Comparison of ENCODE assay signal across 8 cellular contexts in genomic region chr19:11198175-11198534, GRCh38. TPM values are rescaled to one million over a fixed set of nuclear protein-coding genes. Genes with fewer than 3 reads are reported as not detected.
DNase-seq lines count a peak whose midpoint lies in the region; ATAC-seq and TF ChIP-seq lines count a peak whose summit lies in the region.

No MANE protein-coding gene starts in this region.

- no peak overlapping the region for H2BK12ac ChIP-seq in neuronal stem cell (ENCODE audit: low read length)

- no peak overlapping the region for H3K14ac ChIP-seq in neuronal stem cell (ENCODE audit: low read length)

- peak overlapping the region; percentile 69 for H3K4me3 Mint-ChIP-seq in WTC11

- H3K27me3 Mint-ChIP-seq in WTC11 (ENCODE audit: low read depth) = no peaks in the 10 kb centered on the region

- no peak for TF ChIP-seq CTCF in HEK293 (tag by site-specific recombination; IDR thresholded peaks at IDR 0.05)
- TF ChIP-seq CTCF in WTC11 (IDR thresholded peaks at IDR 0.05) = no peak
- TF ChIP-seq CTCF in spleen (IDR thresholded peaks at IDR 0.05 in 8 of 11, conservative IDR thresholded peaks at IDR 0.05 in 3 of 11) = no peak

- no peak overlapping the region for H3K18ac ChIP-seq in neuronal stem cell (ENCODE audit: low read length)

- DNase-seq in WTC11 (ENCODE audit: low spot score) (no peak), right cardiac atrium (peak in 1 of 3 donors; percentile 18), spleen (no peak), C1 segment of cervical spinal cord (lab: John Stamatoyannopoulos, UW) (no peak), neuronal stem cell (ENCODE audit: low spot score) (no peak), NCI-H128 (lab: John Stamatoyannopoulos, UW; ENCODE audit: unreplicated experiment) (no peak)
- no peak for DNase-seq in activated CD4-positive, alpha-beta T cell treated with anti-CD3 and anti-CD28 coated beads, Interleukin-2, amount 50 U/mL, for 48 hours

- no peak overlapping the region for H2AK5ac ChIP-seq in neuronal stem cell (ENCODE audit: low read depth, low read length)

- no peak overlapping the region for H2BK5ac ChIP-seq in neuronal stem cell (ENCODE audit: low read length)

- H3K27ac ChIP-seq in HEK293 (ENCODE audit: extremely low read depth, low read depth, low read length) (no peak overlapping the region), right cardiac atrium (ENCODE audit: low read length) (peak overlapping the region; percentile 77), spleen (peak overlapping the region in 7 of 8 donors; percentile 62 to 87 (median 82)), neuronal stem cell (replicated peaks; ENCODE audit: low read length) (no peak overlapping the region)

- H3K4ac ChIP-seq in neuronal stem cell (ENCODE audit: low read length) = no peak overlapping the region

- peak overlapping the region; percentile 77; the same call in 1 of the 2 replicates for H3K27ac Mint-ChIP-seq in WTC11

- no peaks in the 10 kb centered on the region for H3K9me3 Mint-ChIP-seq in WTC11

- POLR2A ChIA-PET in HEK293 (lab: Yijun Ruan, JAX) (interaction anchor here (1.0 to 2.1 kb wide), 5 partner anchors 9 to 61 kb away, joined by 3 to 17 read pairs (median 4); partner anchors contain the start of gene SPC24), WTC11 (lab: Charles Lee) (interaction anchor here (1.0 kb wide), 1 partner anchor 55 kb away, joined by 4 read pairs; no protein-coding TSS in a partner anchor)

- whole genome bisulfite sequencing in right cardiac atrium = 71% methylated on average over 7 of the region's 7 CpGs
- 67 to 83% (median 77%) methylated on average over 7 of the region's 7 CpGs for WGBS in spleen, 5 donors
- no CpG with 5 or more reads among the region's 7 CpGs for WGBS in neuronal stem cell (ENCODE audit: extremely low coverage in 2 of 2, insufficient read length in 2 of 2, insufficient replicate concordance in 1 of 2), 2 donors

- CTCF ChIA-PET in HEK293 (lab: Yijun Ruan, JAX) (interaction anchor here (0.6 to 1.8 kb wide), 4 partner anchors 61 to 327 kb away, joined by 3 to 5 read pairs (median 3); no protein-coding TSS in a partner anchor), WTC11 (lab: Charles Lee) (interaction anchor here (0.8 to 1.7 kb wide), 5 partner anchors 29 to 247 kb away, joined by 3 to 6 read pairs (median 3); no protein-coding TSS in a partner anchor)

- no peak overlapping the region for H3K23ac ChIP-seq in neuronal stem cell (ENCODE audit: low read depth, low read length, poor library complexity)

- H2BK120ac ChIP-seq in neuronal stem cell (ENCODE audit: low read depth, low read length) = no peak overlapping the region

- no peak overlapping the region for H2BK15ac ChIP-seq in neuronal stem cell (ENCODE audit: low read length)

- no peak overlapping the region; the same call in 1 of the 2 replicates for H3K4me3 ChIP-seq in HEK293 (ENCODE audit: low read depth, low read length)
- H3K4me3 ChIP-seq in right cardiac atrium (ENCODE audit: low read length) = no peak overlapping the region
- peak overlapping the region in 4 of 8 donors; percentile 71 to 91 (median 76) for H3K4me3 ChIP-seq in spleen
- H3K4me3 ChIP-seq in neuronal stem cell (ENCODE audit: low read length in 2 of 2) = no peak overlapping the region

- TF ChIP-seq POLR2A in spleen (IDR thresholded peaks at IDR 0.05) = no peak

- no peak for ATAC-seq in WTC11
- ATAC-seq in right cardiac atrium = no peak

- H2AFZ ChIP-seq in neuronal stem cell (ENCODE audit: low read length) = no peak overlapping the region

- H3K27me3 ChIP-seq in right cardiac atrium (ENCODE audit: control insufficient read depth, insufficient read depth) (no peaks in the 10 kb centered on the region), spleen (replicated peaks in 1 of 7) (peaks cover 0 to 28% (median 4%) of the 10 kb centered on the region in 7 donors), neuronal stem cell (ENCODE audit: control insufficient read depth in 3 of 3, insufficient read depth in 3 of 3, low read depth in 1 of 3, low read length in 3 of 3) (no peaks in the 10 kb centered on the region)

- H3K9me3 ChIP-seq in HEK293 (ENCODE audit: control insufficient read depth, insufficient read depth, low read depth, low read length) = no peaks in the 10 kb centered on the region
- no peaks in the 10 kb centered on the region for H3K9me3 ChIP-seq in right cardiac atrium (ENCODE audit: control insufficient read depth, low read length)
- no peaks in the 10 kb centered on the region for H3K9me3 ChIP-seq in spleen
- no peaks in the 10 kb centered on the region for H3K9me3 ChIP-seq in neuronal stem cell (replicated peaks in 1 of 2; ENCODE audit: control insufficient read depth in 2 of 2, insufficient read depth in 1 of 2, low read depth in 1 of 2, low read length in 2 of 2)

- intact Hi-C loops in right cardiac atrium (cut with DNase I) = loop anchor here in 2 of 4 donors (5.0 kb wide), 2 partner anchors 36 to 56 kb away; no protein-coding TSS in a partner anchor
- intact Hi-C loops in spleen (cut with DNase I; ENCODE audit: low total_unique reads) = no loop called here

- no peak overlapping the region for H3K9ac ChIP-seq in neuronal stem cell (ENCODE audit: low read depth, low read length, poor library complexity)

- H3K4me1 ChIP-seq in HEK293 (ENCODE audit: control insufficient read depth, insufficient read depth, low read length) (no peaks in the 10 kb centered on the region), right cardiac atrium (ENCODE audit: control insufficient read depth, insufficient read depth, low read length) (peaks cover 7% of the 10 kb centered on the region), spleen (peaks cover 12 to 60% (median 32%) of the 10 kb centered on the region in 6 donors), neuronal stem cell (ENCODE audit: control insufficient read depth in 2 of 2, insufficient read depth in 1 of 2, low read depth in 1 of 2, low read length in 2 of 2) (peaks cover 4 to 7% of the 10 kb centered on the region in 2 donors)

- H3K79me1 ChIP-seq in neuronal stem cell (ENCODE audit: low read depth, low read length) = no peaks in the 10 kb centered on the region

- peaks cover 0 to 22% of the 10 kb centered on the region in 2 experiments; a peak in 1 of 3 replicates for H3K36me3 ChIP-seq in HEK293 (ENCODE audit: control insufficient read depth in 2 of 2, insufficient read depth in 1 of 2, low read length in 2 of 2)
- peaks cover 0 to 45% (median 4%) of the 10 kb centered on the region in 6 donors for H3K36me3 ChIP-seq in spleen
- peaks cover 0 to 59% of the 10 kb centered on the region in 2 donors for H3K36me3 ChIP-seq in neuronal stem cell (replicated peaks in 1 of 2; ENCODE audit: control insufficient read depth in 2 of 2, insufficient read depth in 2 of 2, low read length in 2 of 2)

- no peaks in the 10 kb centered on the region; the same call in none of the 2 replicates for H3K36me3 Mint-ChIP-seq in WTC11

- H3K4me1 Mint-ChIP-seq in WTC11 = peaks cover 10% of the 10 kb centered on the region

- H4K8ac ChIP-seq in neuronal stem cell (ENCODE audit: low read depth, low read length) = no peak overlapping the region

- H3K4me2 ChIP-seq in neuronal stem cell (ENCODE audit: insufficient read depth, low read length, poor library complexity, severe bottlenecking) = no peak overlapping the region

- H4K91ac ChIP-seq in neuronal stem cell (ENCODE audit: low read depth, low read length, poor library complexity) = no peak overlapping the region

TF ChIP-seq in HEK293, 187 proteins besides CTCF, POLR2A, EP300 and RAD21:
- TF ChIP-seq KLF16 (tag by site-specific recombination; IDR thresholded peaks at IDR 0.05) (no peak), ZNF701 (tag by site-specific recombination; IDR thresholded peaks at IDR 0.05) (no peak), ZNF19 (tag by site-specific recombination; IDR thresholded peaks at IDR 0.05; ENCODE audit: low read depth) (no peak), ZNF626 (tag by site-specific recombination; IDR thresholded peaks at IDR 0.05) (no peak), ZNF121 (tag by site-specific recombination; IDR thresholded peaks at IDR 0.05) (peak; percentile 94)

TF ChIP-seq in WTC11, 78 proteins besides CTCF, POLR2A, EP300 and RAD21:
- TF ChIP-seq GTF2I (CRISPR knock-in tag; conservative IDR thresholded peaks at IDR 0.05) (no peak; the same call in 1 of the 2 replicates), ZNF121 (CRISPR knock-in tag; IDR thresholded peaks at IDR 0.05) (peak; percentile 76; the same call in 1 of the 2 replicates)

RNA-seq across cellular contexts. Expression of gene KANK2, which starts 0.8 kb away (rescaled TPM):
- total RNA-seq in WTC11 (2021) = 31.8 to 35.1 TPM (median 33.2 TPM) in 3 replicates
- total RNA-seq in right cardiac atrium = 100 to 1,000 TPM; 244 to 324 (median 295) TPM
- 259 TPM for polyA plus RNA-seq in right cardiac atrium
- total RNA-seq in spleen = 100 to 1,000 TPM in 4 of 7 donors, 10 to 100 TPM in 3; 47.7 to 144 (median 117) TPM
- polyA plus RNA-seq in spleen = 10 to 100 TPM; 16.3 to 34.9 (median 20.1) TPM
- polyA plus RNA-seq in neuronal stem cell (2013, experiment 1 of 2) = 19.8 TPM
- polyA plus RNA-seq in neuronal stem cell (2013, experiment 2 of 2) = 19.2 TPM

RNA-seq across cellular contexts. Expression of gene ANGPTL8, which starts 41.3 kb away (rescaled TPM):
- total RNA-seq in WTC11 (2021) (0.30 TPM in 1 of 3 replicates, not detected in the others), right cardiac atrium (under 1 TPM in 3 of 4 donors, not detected in 1; 0.47 to 0.84 (median 0.51) TPM), spleen (not detected)
- polyA plus RNA-seq in right cardiac atrium (4.8 TPM), spleen (under 1 TPM in 1 of 3 donors, not detected in 2; 0.30 TPM)
- 0.43 TPM for polyA plus RNA-seq in neuronal stem cell (2013, experiment 1 of 2)
- not detected for polyA plus RNA-seq in neuronal stem cell (2013, experiment 2 of 2)

RNA-seq across cellular contexts. Expression of gene SPC24, which starts 42.6 kb away (rescaled TPM):
- 52.0 to 62.2 TPM (median 58.3 TPM) in 3 replicates for total RNA-seq in WTC11 (2021)
- 1 to 10 TPM in 3 of 4 donors, under 1 TPM in 1; 0.56 to 4.4 (median 3.4) TPM for total RNA-seq in right cardiac atrium
- 1.6 TPM for polyA plus RNA-seq in right cardiac atrium
- 1 to 10 TPM; 2.0 to 9.7 (median 3.6) TPM for total RNA-seq in spleen
- polyA plus RNA-seq in spleen = 1 to 10 TPM; 1.7 to 4.4 (median 3.9) TPM
- polyA plus RNA-seq in neuronal stem cell (2013, experiment 1 of 2) = 21.3 TPM
- 22.7 TPM for polyA plus RNA-seq in neuronal stem cell (2013, experiment 2 of 2)

Comparison
In these comparisons a context has a peak if more than half of its experiments do, and no peak if none do; other contexts are left out.
1. H3K27ac ChIP-seq: peak in right cardiac atrium (single experiment) and spleen (7 of 8); none in HEK293 (single experiment) and neuronal stem cell (single experiment).
2. Of the 8 proteins assayed by ChIP-seq in both HEK293 and WTC11: peak only in HEK293: none; only in WTC11: none; in both: ZNF121; in neither: 7.